Comparison of ENCODE assay signal across 1 cellular context in genomic region chr3:113574213-113574612, GRCh38.
TF ChIP-seq lines count a peak whose summit lies in the region.

No MANE protein-coding gene starts in this region.

TF ChIP-seq in HepG2, 621 proteins besides CTCF, POLR2A, EP300 and RAD21:
- no peak for TF ChIP-seq ZNF841 (CRISPR knock-in tag; IDR thresholded peaks at IDR 0.05; ENCODE audit: borderline replicate concordance)
- no peak for TF ChIP-seq ATM (IDR thresholded peaks at IDR 0.05; ENCODE audit: borderline replicate concordance)
- TF ChIP-seq ESRRA (CRISPR knock-in tag; IDR thresholded peaks at IDR 0.05; ENCODE audit: low read depth), result no peak
- no peak for TF ChIP-seq BRF2 (CRISPR knock-in tag; IDR thresholded peaks at IDR 0.05)
- no peak for TF ChIP-seq ZNF850 (CRISPR knock-in tag; conservative IDR thresholded peaks at IDR 0.05)
- TF ChIP-seq ZNF350 (CRISPR knock-in tag; IDR thresholded peaks at IDR 0.05; ENCODE audit: borderline replicate concordance, low read depth), result no peak
- TF ChIP-seq ZNF768 (CRISPR knock-in tag; IDR thresholded peaks at IDR 0.05), result no peak
- no peak for TF ChIP-seq TEAD2 (CRISPR knock-in tag; IDR thresholded peaks at IDR 0.05)
- TF ChIP-seq HHEX (CRISPR knock-in tag; IDR thresholded peaks at IDR 0.05), result no peak
- no peak for TF ChIP-seq U2AF1 (optimal IDR thresholded peaks at IDR 0.05; ENCODE audit: low read depth, low read length)
